In the genomic region with DNA sequence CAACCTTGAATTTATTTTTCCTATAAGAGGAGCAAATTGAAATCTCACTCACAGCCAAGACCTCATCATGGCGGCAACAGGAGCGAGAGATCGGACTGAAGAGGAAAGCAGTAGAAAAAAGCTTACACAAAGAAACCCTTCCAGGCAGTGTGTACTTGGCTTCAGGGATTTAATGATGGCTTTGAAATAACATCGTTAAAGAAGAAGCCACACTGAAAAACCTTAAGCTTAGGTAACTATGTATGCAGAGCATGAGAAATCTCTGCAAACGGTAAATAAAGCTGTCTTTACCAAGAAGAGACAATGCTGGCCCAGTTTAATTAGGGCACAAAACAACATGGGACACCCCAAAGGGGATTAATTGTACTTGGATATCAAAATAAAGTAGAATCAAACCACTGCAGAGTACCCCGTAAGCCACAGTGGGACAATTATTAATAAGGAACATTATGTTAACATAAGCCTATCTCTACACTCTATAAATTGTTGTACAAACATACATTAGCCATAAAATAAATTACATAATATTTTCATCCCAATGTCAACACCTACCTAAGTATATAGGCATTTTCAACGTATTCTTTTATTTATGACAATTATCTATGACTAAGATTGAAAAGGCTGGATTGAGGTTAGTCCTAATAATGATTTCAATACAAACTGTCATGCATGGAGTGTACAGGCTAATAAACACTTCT, we compare ENCODE assay signal across 15 cellular contexts.
DNase-seq lines count a peak whose midpoint lies in the region; ATAC-seq and TF ChIP-seq lines count a peak whose summit lies in the region.
"Had no signal": no experiment of that assay in that cellular context is flagged by ENCODE, and none has a peak within 500 bp of the region (broad histone marks: within the 10 kb centered on the region; RNA-seq: fewer than 3 reads in every experiment).

No MANE protein-coding gene starts in this region.

- DNase-seq in LNCaP clone FGC (ENCODE audit: low read depth) (peak; percentile 87), NCI-H2227 treated with DMSO at 0.1 percent for 48 hours (lab: John Stamatoyannopoulos, UW) (no peak), NCI-H2227 (lab: John Stamatoyannopoulos, UW; ENCODE audit: unreplicated experiment) (no peak)
- DNase-seq: CD4-positive, alpha-beta T cell; CD8-positive, alpha-beta memory T cell; DMS 273 treated with DMSO at 0.1 percent for 48 hours; DMS79; EL; GM23248; H9 had no signal

- H3K27me3 ChIP-seq in OCI-LY3 (ENCODE audit: low read depth, low read length), result peaks cover 13% of the 10 kb centered on the region; the same call in 1 of the 2 replicates
- H3K27me3 ChIP-seq: BLaER1 had no signal

- H3K36me3 ChIP-seq in OCI-LY3 (replicated peaks; ENCODE audit: low read depth, low read length), result no peaks in the 10 kb centered on the region
- H3K36me3 ChIP-seq: BLaER1 had no signal

- TF ChIP-seq CTCF in C4-2B (conservative IDR thresholded peaks at IDR 0.05) (no peak), LNCaP clone FGC (IDR thresholded peaks at IDR 0.05; ENCODE audit: control insufficient read depth, extremely low read depth, insufficient read depth) (no peak), OCI-LY3 (IDR thresholded peaks at IDR 0.05; ENCODE audit: low read depth, low read length) (no peak)

- no peak for ATAC-seq in GM21515 (IDR thresholded peaks at IDR 0.05; ENCODE audit: unreplicated experiment)
- ATAC-seq: HCT116 had no signal

- no peak overlapping the region for H2AFZ ChIP-seq in OCI-LY3 (ENCODE audit: low read depth, low read length)
- H2AFZ ChIP-seq: GM23248 had no signal

- no peak overlapping the region for H3K9ac ChIP-seq in OCI-LY3 (ENCODE audit: low read length)
- H3K9ac ChIP-seq: BLaER1, GM23248 had no signal

- H3K4me3 ChIP-seq in LNCaP clone FGC (ENCODE audit: low read depth, low read length) (no peak overlapping the region; the same call in 1 of the 2 replicates), OCI-LY3 (ENCODE audit: low read length) (peak overlapping the region; percentile 4; the same call in 1 of the 2 replicates)
- H3K4me3 ChIP-seq: BLaER1, GM23248 had no signal

- peaks cover 38% of the 10 kb centered on the region for H3K4me1 ChIP-seq in OCI-LY3 (ENCODE audit: low read length)
- H3K4me1 ChIP-seq: BLaER1 had no signal

- H3K9me3 ChIP-seq in OCI-LY3 (ENCODE audit: insufficient read depth, low read length), result peaks cover 7% of the 10 kb centered on the region; the same call in 1 of the 2 replicates
- H3K9me3 ChIP-seq: BLaER1 had no signal

- no peaks in the 10 kb centered on the region for H4K20me1 ChIP-seq in OCI-LY3 (ENCODE audit: insufficient read depth, low read length)
- H4K20me1 ChIP-seq: BLaER1 had no signal

- H3K27ac ChIP-seq in C4-2B (peak overlapping the region; percentile 63; the same call in 1 of the 2 replicates), OCI-LY3 (ENCODE audit: low read length) (peak overlapping the region; percentile 68)
- H3K27ac ChIP-seq: BLaER1, GM23248 had no signal

- H3K79me2 ChIP-seq in OCI-LY3 (ENCODE audit: low read length), result no peaks in the 10 kb centered on the region

- H3K4me2 ChIP-seq in OCI-LY3 (ENCODE audit: low read length), result peak overlapping the region; percentile 38
- H3K4me2 ChIP-seq: BLaER1 had no signal
